Comparison of ENCODE assay signal across 19 cellular contexts in the genomic region with DNA sequence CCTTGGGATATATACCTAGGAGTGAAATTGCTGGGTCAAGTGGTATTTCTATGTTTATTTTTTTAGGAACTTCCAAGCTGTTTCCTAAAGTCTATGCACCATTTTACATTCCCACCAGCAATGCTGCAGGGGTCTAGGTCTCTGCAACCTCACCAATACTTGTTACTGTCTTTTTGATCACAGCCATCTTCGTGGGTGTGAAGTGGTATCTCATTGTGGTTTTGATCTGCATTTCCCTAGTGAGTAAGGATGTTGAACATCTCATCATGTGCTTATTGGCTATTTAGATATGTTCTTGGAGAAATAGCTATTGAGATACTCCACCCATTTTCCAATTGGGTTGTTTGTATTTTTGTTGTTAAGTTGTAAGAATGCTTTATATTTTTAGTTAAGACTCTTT. TPM values are rescaled to one million over a fixed set of nuclear protein-coding genes. Genes with fewer than 3 reads are reported as not detected.
DNase-seq lines count a peak whose midpoint lies in the region; ATAC-seq and TF ChIP-seq lines count a peak whose summit lies in the region.
"Had no signal": no experiment of that assay in that cellular context is flagged by ENCODE, and none has a peak within 500 bp of the region (broad histone marks: within the 10 kb centered on the region; RNA-seq: fewer than 3 reads in every experiment).

No MANE protein-coding gene starts in this region.

- TF ChIP-seq CTCF in natural killer cell (IDR thresholded peaks at IDR 0.05): no peak

- no peak overlapping the region for H3K4me3 Mint-ChIP-seq in activated naive CD8-positive, alpha-beta T cell treated with anti-CD3 and anti-CD28 coated beads, Interleukin-2, amount 50 U/mL, for 24 hours
- H3K4me3 Mint-ChIP-seq in activated naive CD8-positive, alpha-beta T cell treated with anti-CD3 and anti-CD28 coated beads for 36 hours: no peak overlapping the region
- no peak overlapping the region for H3K4me3 Mint-ChIP-seq in effector memory CD8-positive, alpha-beta T cell
- H3K4me3 Mint-ChIP-seq in natural killer cell: peak overlapping the region; percentile 31
- H3K4me3 Mint-ChIP-seq: B cell; CD4-positive, CD25-positive, alpha-beta regulatory T cell; CD8-positive, alpha-beta T cell; H9 had no signal

- H3K27me3 Mint-ChIP-seq in activated naive CD8-positive, alpha-beta T cell treated with anti-CD3 and anti-CD28 coated beads, Interleukin-2, amount 50 U/mL, for 24 hours: peaks cover 13% of the 10 kb centered on the region
- H3K27me3 Mint-ChIP-seq in activated naive CD8-positive, alpha-beta T cell treated with anti-CD3 and anti-CD28 coated beads for 36 hours: peaks cover 20% of the 10 kb centered on the region
- H3K27me3 Mint-ChIP-seq in effector memory CD8-positive, alpha-beta T cell: peaks cover 30 to 41% of the 10 kb centered on the region in 2 donors
- H3K27me3 Mint-ChIP-seq in natural killer cell (ENCODE audit: low read depth in 2 of 2): peaks cover 25 to 34% of the 10 kb centered on the region in 2 donors

- no peak for DNase-seq in activated naive CD8-positive, alpha-beta T cell treated with anti-CD3 and anti-CD28 coated beads, Interleukin-2, amount 50 U/mL, for 24 hours
- no peak for DNase-seq in activated naive CD8-positive, alpha-beta T cell treated with anti-CD3 and anti-CD28 coated beads for 36 hours
- no peak for DNase-seq in effector memory CD8-positive, alpha-beta T cell
- DNase-seq in natural killer cell: no peak
- no peak for DNase-seq in activated naive CD4-positive, alpha-beta T cell treated with anti-CD3 and anti-CD28 coated beads, Interleukin-2, amount 50 U/mL, for 16 hours
- no peak for DNase-seq in Right ventricle myocardium inferior (ENCODE audit: missing footprints)
- no peak for DNase-seq in DMS79 (lab: John Stamatoyannopoulos, UW)
- DNase-seq: Caco-2; CD4-positive, CD25-positive, alpha-beta regulatory T cell; CD8-positive, alpha-beta T cell; DMS153; EL; GDM1; GM23248; H9 had no signal

- H3K4me1 Mint-ChIP-seq in activated naive CD8-positive, alpha-beta T cell treated with anti-CD3 and anti-CD28 coated beads, Interleukin-2, amount 50 U/mL, for 24 hours: no peaks in the 10 kb centered on the region
- H3K4me1 Mint-ChIP-seq in activated naive CD8-positive, alpha-beta T cell treated with anti-CD3 and anti-CD28 coated beads for 36 hours: no peaks in the 10 kb centered on the region
- H3K4me1 Mint-ChIP-seq in effector memory CD8-positive, alpha-beta T cell (ENCODE audit: low read depth in 2 of 2): peaks cover 6 to 16% of the 10 kb centered on the region in 2 donors
- peaks cover 13 to 18% of the 10 kb centered on the region in 2 donors for H3K4me1 Mint-ChIP-seq in natural killer cell
- H3K4me1 Mint-ChIP-seq: B cell, H9 had no signal

- ATAC-seq in activated naive CD8-positive, alpha-beta T cell treated with anti-CD3 and anti-CD28 coated beads, Interleukin-2, amount 50 U/mL, for 24 hours: no peak
- ATAC-seq in effector memory CD8-positive, alpha-beta T cell (replicated peaks): peak; percentile 56
- peak; percentile 46 to 88 (median 55) for ATAC-seq in natural killer cell
- ATAC-seq in Right ventricle myocardium inferior: no peak
- ATAC-seq: CD8-positive, alpha-beta T cell; GM12878; HCT116 had no signal

- H3K36me3 Mint-ChIP-seq in activated naive CD8-positive, alpha-beta T cell treated with anti-CD3 and anti-CD28 coated beads, Interleukin-2, amount 50 U/mL, for 24 hours (ENCODE audit: low read depth): no peaks in the 10 kb centered on the region
- H3K36me3 Mint-ChIP-seq in activated naive CD8-positive, alpha-beta T cell treated with anti-CD3 and anti-CD28 coated beads for 36 hours: no peaks in the 10 kb centered on the region
- no peaks in the 10 kb centered on the region for H3K36me3 Mint-ChIP-seq in effector memory CD8-positive, alpha-beta T cell (ENCODE audit: insufficient read depth)
- H3K36me3 Mint-ChIP-seq in natural killer cell: no peaks in the 10 kb centered on the region
- H3K36me3 Mint-ChIP-seq: CD4-positive, CD25-positive, alpha-beta regulatory T cell; CD8-positive, alpha-beta T cell had no signal

- no peaks in the 10 kb centered on the region for H3K9me3 Mint-ChIP-seq in activated naive CD8-positive, alpha-beta T cell treated with anti-CD3 and anti-CD28 coated beads, Interleukin-2, amount 50 U/mL, for 24 hours
- peaks cover 3% of the 10 kb centered on the region for H3K9me3 Mint-ChIP-seq in activated naive CD8-positive, alpha-beta T cell treated with anti-CD3 and anti-CD28 coated beads for 36 hours
- H3K9me3 Mint-ChIP-seq in effector memory CD8-positive, alpha-beta T cell: no peaks in the 10 kb centered on the region
- H3K9me3 Mint-ChIP-seq in natural killer cell: no peaks in the 10 kb centered on the region
- H3K9me3 Mint-ChIP-seq: CD8-positive, alpha-beta T cell had no signal

- intact Hi-C loops in natural killer cell (cut with micrococcal nuclease) (no loop called here), Right ventricle myocardium inferior (cut with DNase I) (no loop called here)

- H3K27ac Mint-ChIP-seq in activated naive CD8-positive, alpha-beta T cell treated with anti-CD3 and anti-CD28 coated beads, Interleukin-2, amount 50 U/mL, for 24 hours: peak overlapping the region; percentile 10
- no peak overlapping the region for H3K27ac Mint-ChIP-seq in activated naive CD8-positive, alpha-beta T cell treated with anti-CD3 and anti-CD28 coated beads for 36 hours
- no peak overlapping the region for H3K27ac Mint-ChIP-seq in effector memory CD8-positive, alpha-beta T cell
- H3K27ac Mint-ChIP-seq in natural killer cell: peak overlapping the region in 1 of 2 donors; percentile 9
- H3K27ac Mint-ChIP-seq: B cell; CD4-positive, CD25-positive, alpha-beta regulatory T cell; CD8-positive, alpha-beta T cell; H9 had no signal

RNA-seq across cellular contexts. Expression of gene OR10H2, which starts 2.7 kb away (rescaled TPM):
- not detected for total RNA-seq in activated naive CD8-positive, alpha-beta T cell treated with anti-CD3 and anti-CD28 coated beads for 36 hours
- not detected for total RNA-seq in natural killer cell
- not detected for total RNA-seq in Right ventricle myocardium inferior
- total RNA-seq: B cell; Caco-2; CD4-positive, CD25-positive, alpha-beta regulatory T cell; CD8-positive, alpha-beta T cell; GM12878; GM23248; H4; H9 had no signal

RNA-seq across cellular contexts. Expression of gene OR10H3, which starts 7.2 kb away (rescaled TPM):
- total RNA-seq in activated naive CD8-positive, alpha-beta T cell treated with anti-CD3 and anti-CD28 coated beads for 36 hours: not detected
- total RNA-seq in natural killer cell (not detected), Right ventricle myocardium inferior (not detected)
- total RNA-seq: B cell; Caco-2; CD4-positive, CD25-positive, alpha-beta regulatory T cell; CD8-positive, alpha-beta T cell; GM12878; GM23248; H4; H9 had no signal

RNA-seq across cellular contexts. Expression of gene OR10H5, which starts 56.9 kb away (rescaled TPM):
- total RNA-seq in activated naive CD8-positive, alpha-beta T cell treated with anti-CD3 and anti-CD28 coated beads for 36 hours: not detected
- total RNA-seq in natural killer cell: not detected
- not detected for total RNA-seq in Right ventricle myocardium inferior
- total RNA-seq: B cell; Caco-2; CD4-positive, CD25-positive, alpha-beta regulatory T cell; CD8-positive, alpha-beta T cell; GM12878; GM23248; H4; H9 had no signal

RNA-seq across cellular contexts. Expression of gene CYP4F12, which starts 57.7 kb away (rescaled TPM):
- not detected for total RNA-seq in activated naive CD8-positive, alpha-beta T cell treated with anti-CD3 and anti-CD28 coated beads for 36 hours
- total RNA-seq in natural killer cell (1 to 10 TPM in 1 of 3 donors, under 1 TPM in 1, not detected in 1; 0.43 to 3.9 TPM), Right ventricle myocardium inferior (5.8 TPM)
- total RNA-seq: B cell; CD4-positive, CD25-positive, alpha-beta regulatory T cell; GM12878; GM23248; H9 had no signal

Comparison
In these comparisons a context has a peak if more than half of its experiments do, and no peak if none do; other contexts are left out.
1. ATAC-seq: peak in effector memory CD8-positive, alpha-beta T cell (single experiment) and natural killer cell (3 of 3); none in activated naive CD8-positive, alpha-beta T cell treated with anti-CD3 and anti-CD28 coated beads, Interleukin-2, amount 50 U/mL, for 24 hours (single experiment) and Right ventricle myocardium inferior (single experiment).